25 cellular contexts compared by ENCODE assay signal in genomic region chr7:2905027-2905426, GRCh38.
"Had no signal": no experiment of that assay in that cellular context is flagged by ENCODE, and none has a peak within 500 bp of the region (broad histone marks: within the 10 kb centered on the region; RNA-seq: fewer than 3 reads in every experiment).

No MANE protein-coding gene starts in this region.

- H3K9me3 ChIP-seq: ascending aorta, colonic mucosa, psoas muscle had no signal

- ATAC-seq: activated CD4-positive, alpha-beta T cell treated with anti-CD3 and anti-CD28 coated beads for 36 hours; activated T-cell treated with anti-CD3 and anti-CD28 coated beads, Interleukin-2, amount 50 U/mL, for 4 hours; left colon; psoas muscle had no signal

- H3K27me3 ChIP-seq: ascending aorta, cardiac muscle cell, colonic mucosa, tibial nerve had no signal

- H3K27ac Mint-ChIP-seq: activated CD4-positive, alpha-beta T cell treated with anti-CD3 and anti-CD28 coated beads for 36 hours; activated naive CD8-positive, alpha-beta T cell had no signal

- H3K4me3 ChIP-seq: ascending aorta, cardiac muscle cell, colonic mucosa, psoas muscle, smooth muscle cell, tibial nerve had no signal

- H3K36me3 Mint-ChIP-seq: brain had no signal

- DNase-seq: activated CD4-positive, alpha-beta T cell treated with anti-CD3 and anti-CD28 coated beads for 36 hours; activated CD4-positive, CD25-positive, alpha-beta regulatory T cell; activated CD8-positive, alpha-beta memory T cell treated with anti-CD3 and anti-CD28 coated beads, Interleukin-2, amount 50 U/mL, for 4 hours; activated T-cell treated with anti-CD3 and anti-CD28 coated beads, Interleukin-2, amount 50 U/mL, for 4 hours; cerebellar nuclear complex; colonic mucosa; effector memory CD4-positive, alpha-beta T cell; glutamatergic neuron; hippocampal formation; left colon; mammary epithelial cell; nucleus accumbens; psoas muscle; stimulated activated CD4-positive, alpha-beta T cell treated with anti-CD3 and anti-CD28 coated beads, Interleukin-1b, Interleukin-23, amount 100 ng/mL, for 48 hours; stimulated activated naive CD4-positive, alpha-beta T cell treated with Interleukin-2 at 50 U/mL for 16 hours; T-helper 2 cell had no signal

- H3K36me3 ChIP-seq: ascending aorta, cardiac muscle cell, colonic mucosa, tibial nerve had no signal

- H3K4me3 Mint-ChIP-seq: activated CD4-positive, alpha-beta T cell treated with anti-CD3 and anti-CD28 coated beads for 36 hours; activated naive CD8-positive, alpha-beta T cell; activated T-cell treated with anti-CD3 and anti-CD28 coated beads, Interleukin-2, amount 50 U/mL, for 4 hours; brain; neural crest cell had no signal

- H3K27ac ChIP-seq: ascending aorta, cardiac muscle cell, colonic mucosa, parathyroid adenoma, psoas muscle, tibial nerve had no signal

- H3K4me1 ChIP-seq: ascending aorta, colonic mucosa, parathyroid adenoma, psoas muscle, tibial nerve had no signal

- H3K9me3 Mint-ChIP-seq: activated T-cell treated with anti-CD3 and anti-CD28 coated beads, Interleukin-2, amount 50 U/mL, for 4 hours; activated T-helper 2 cell treated with anti-CD3 and anti-CD28 coated beads, Interferon-gamma antibody, Interleukin-2, Interleukin-4, amounts not matched to agents 10 μg/mL and 5 μg/mL and 100 μg/mL, durations not matched to agents 14 hours and 24 hours and 36 hours; neural crest cell had no signal

- H3K27me3 Mint-ChIP-seq: activated CD4-positive, alpha-beta T cell treated with anti-CD3 and anti-CD28 coated beads for 36 hours; activated naive CD8-positive, alpha-beta T cell had no signal
